18 cellular contexts compared by ENCODE assay signal in the genomic region with DNA sequence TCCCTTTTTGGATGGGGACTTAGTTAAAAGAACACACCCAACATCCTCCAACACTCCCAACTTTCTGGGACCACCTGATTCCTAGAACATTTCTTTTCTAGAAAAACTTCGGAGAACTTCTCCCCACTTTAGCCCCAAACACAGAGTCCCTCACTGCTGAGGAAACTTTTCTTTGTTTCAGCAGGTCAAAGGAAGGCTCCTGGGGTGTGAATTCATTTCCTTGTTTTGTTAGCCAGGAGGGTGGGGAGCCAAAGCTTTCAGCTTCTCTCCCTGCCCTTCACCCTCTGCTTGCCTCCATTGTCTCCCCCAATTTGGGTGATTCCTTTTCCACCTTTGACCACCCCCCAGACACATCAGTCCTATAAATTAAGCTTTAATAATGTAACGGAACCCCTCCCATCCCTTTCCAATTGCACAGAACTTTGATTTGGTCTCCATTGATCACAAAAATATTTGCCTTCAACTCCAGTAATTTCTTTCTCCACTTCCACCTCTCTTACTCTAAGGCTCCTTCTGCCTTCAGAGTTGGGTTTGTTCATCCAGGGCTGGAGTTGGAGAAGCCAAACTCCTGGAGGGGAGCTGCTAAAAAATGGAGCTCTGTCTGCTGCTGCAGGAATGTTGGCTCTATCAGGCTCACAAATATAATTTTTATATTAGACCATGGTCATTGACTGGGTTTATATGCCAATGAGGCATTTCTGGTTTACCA. TPM values are rescaled to one million over a fixed set of nuclear protein-coding genes. Genes with fewer than 3 reads are reported as not detected.
DNase-seq lines count a peak whose midpoint lies in the region; ATAC-seq and TF ChIP-seq lines count a peak whose summit lies in the region.
"Had no signal": no experiment of that assay in that cellular context is flagged by ENCODE, and none has a peak within 500 bp of the region (broad histone marks: within the 10 kb centered on the region; RNA-seq: fewer than 3 reads in every experiment).

No MANE protein-coding gene starts in this region.

- H3K27ac ChIP-seq in HUES6 (ENCODE audit: low read depth, low read length), result no peak overlapping the region
- peak overlapping the region; percentile 93 to 97 for H3K27ac ChIP-seq in ascending aorta
- H3K27ac ChIP-seq in hepatocyte, result no peak overlapping the region
- H3K27ac ChIP-seq in gastrocnemius medialis, result peak overlapping the region in 3 of 4 donors; percentile 56 to 78 (median 57)
- H3K27ac ChIP-seq in effector memory CD4-positive, alpha-beta T cell (ENCODE audit: insufficient read depth, low read length, poor library complexity, severe bottlenecking), result no peak overlapping the region
- H3K27ac ChIP-seq: BLaER1, testis had no signal

- TF ChIP-seq POLR2A in gastrocnemius medialis (IDR thresholded peaks at IDR 0.05), result no peak

- peak overlapping the region; percentile 55 for H3K9ac ChIP-seq in HUES6 (ENCODE audit: low read length)
- H3K9ac ChIP-seq: BLaER1 had no signal

- H3K4me2 ChIP-seq in hepatocyte, result peak overlapping the region; percentile 52
- H3K4me2 ChIP-seq: BLaER1 had no signal

- WGBS in hepatocyte (ENCODE audit: low lambda C conversion rate, missing lambda C conversion rate), result 46% methylated on average over 2 of the region's 2 CpGs

- ATAC-seq in gastrocnemius medialis, result no peak
- ATAC-seq: activated CD4-positive, CD25-positive, alpha-beta regulatory T cell treated with anti-CD3 and anti-CD28 coated beads, Interleukin-2, amount 50 U/mL, for 24 hours had no signal

- DNase-seq in ascending aorta (ENCODE audit: low spot score in 2 of 2) (no peak), hepatocyte (ENCODE audit: low spot score) (no peak), gastrocnemius medialis (no peak), NOMO-1 (lab: John Stamatoyannopoulos, UW; ENCODE audit: unreplicated experiment in 2 of 2) (no peak), AML-193 (lab: John Stamatoyannopoulos, UW) (no peak), medulla oblongata (ENCODE audit: extremely low spot score) (no peak)
- DNase-seq in effector memory CD4-positive, alpha-beta T cell, result no peak
- DNase-seq: adrenal gland, GDM1, immature natural killer cell, MV-4-11, NCI-H1930, NCI-H510A treated with DMSO at 0.1 percent for 48 hours, testis had no signal

- peaks cover 28% of the 10 kb centered on the region for H3K79me2 ChIP-seq in hepatocyte

- H3K9me2 ChIP-seq in hepatocyte (replicated peaks; ENCODE audit: insufficient read depth), result no peaks in the 10 kb centered on the region

- H3K36me3 ChIP-seq in HUES6 (ENCODE audit: control insufficient read depth, insufficient read depth, low read length) (no peaks in the 10 kb centered on the region), ascending aorta (no peaks in the 10 kb centered on the region), hepatocyte (replicated peaks; ENCODE audit: insufficient read depth, low read depth) (no peaks in the 10 kb centered on the region), gastrocnemius medialis (no peaks in the 10 kb centered on the region)
- H3K36me3 ChIP-seq in effector memory CD4-positive, alpha-beta T cell (ENCODE audit: control insufficient read depth, insufficient read depth, low read length), result no peaks in the 10 kb centered on the region
- H3K36me3 ChIP-seq: adrenal gland, BLaER1 had no signal

- H3K4me3 ChIP-seq in HUES6 (ENCODE audit: low read depth, low read length) (peak overlapping the region; percentile 48; the same call in 1 of the 2 replicates), ascending aorta (peak overlapping the region in 1 of 2 donors; percentile 75), hepatocyte (no peak overlapping the region), gastrocnemius medialis (peak overlapping the region in 2 of 4 donors; percentile 22 to 37)
- no peak overlapping the region for H3K4me3 ChIP-seq in effector memory CD4-positive, alpha-beta T cell (ENCODE audit: insufficient read depth, low read depth, low read length, poor library complexity, severe bottlenecking)
- H3K4me3 ChIP-seq: BLaER1, testis had no signal

- H3K27me3 ChIP-seq in HUES6 (ENCODE audit: control insufficient read depth, insufficient read depth, low read length), result peaks cover 100% of the 10 kb centered on the region
- no peaks in the 10 kb centered on the region for H3K27me3 ChIP-seq in ascending aorta
- H3K27me3 ChIP-seq in hepatocyte, result peaks cover 97% of the 10 kb centered on the region
- H3K27me3 ChIP-seq in gastrocnemius medialis, result peaks cover 21 to 32% (median 29%) of the 10 kb centered on the region in 3 donors
- no peaks in the 10 kb centered on the region for H3K27me3 ChIP-seq in effector memory CD4-positive, alpha-beta T cell (replicated peaks; ENCODE audit: control insufficient read depth, insufficient read depth, low read length, poor library complexity, severe bottlenecking)
- H3K27me3 ChIP-seq: adrenal gland, testis had no signal

- TF ChIP-seq CTCF in ascending aorta (IDR thresholded peaks at IDR 0.05) (no peak), hepatocyte (IDR thresholded peaks at IDR 0.05; ENCODE audit: poor library complexity) (no peak), gastrocnemius medialis (IDR thresholded peaks at IDR 0.05 in 4 of 5, conservative IDR thresholded peaks at IDR 0.05 in 1 of 5) (no peak)

- peaks cover 82% of the 10 kb centered on the region for H3K4me1 ChIP-seq in HUES6 (ENCODE audit: control insufficient read depth, insufficient read depth, low read length)
- H3K4me1 ChIP-seq in ascending aorta, result peaks cover 2 to 77% of the 10 kb centered on the region in 2 donors
- H3K4me1 ChIP-seq in hepatocyte (ENCODE audit: insufficient read depth), result peaks cover 20% of the 10 kb centered on the region
- peaks cover 0 to 12% of the 10 kb centered on the region in 2 donors for H3K4me1 ChIP-seq in gastrocnemius medialis
- H3K4me1 ChIP-seq in effector memory CD4-positive, alpha-beta T cell (ENCODE audit: control insufficient read depth, insufficient read depth, low read length, poor library complexity, severe bottlenecking), result no peaks in the 10 kb centered on the region
- H3K4me1 ChIP-seq: BLaER1, testis had no signal

- H3K9me3 ChIP-seq in HUES6 (ENCODE audit: control insufficient read depth, insufficient read depth, low read depth, low read length) (0 out of 2 replicates have a peak, but pooled peaks cover 2% of the 10 kb centered on the region), ascending aorta (no peaks in the 10 kb centered on the region), hepatocyte (ENCODE audit: low read depth) (no peaks in the 10 kb centered on the region), gastrocnemius medialis (no peaks in the 10 kb centered on the region)
- H3K9me3 ChIP-seq in effector memory CD4-positive, alpha-beta T cell (ENCODE audit: control insufficient read depth, low read length), result no peaks in the 10 kb centered on the region
- H3K9me3 ChIP-seq: adrenal gland, BLaER1, testis had no signal

- no peak overlapping the region for H2AFZ ChIP-seq in hepatocyte

- intact Hi-C loops in ascending aorta (cut with DNase I), result no loop called here
- intact Hi-C loops in gastrocnemius medialis (cut with DNase I; ENCODE audit: low total_unique reads), result no loop called here

- in situ Hi-C loops in gastrocnemius medialis (cut with MboI; ENCODE audit: low sequenced_read_pairs in 4 of 4), result no loop called here

- no peaks in the 10 kb centered on the region for H4K20me1 ChIP-seq in hepatocyte (ENCODE audit: insufficient read depth, poor library complexity, severe bottlenecking)

RNA-seq across cellular contexts. Expression of gene HOXB4, which starts 10.3 kb away (rescaled TPM):
- total RNA-seq in ascending aorta (20.4 TPM), hepatocyte (1.4 and 2.2 TPM in 2 replicates), gastrocnemius medialis (1 to 10 TPM in 1 of 4 donors, under 1 TPM in 3; 0.18 to 1.8 (median 0.51) TPM)
- 1.8 and 2.0 TPM in 2 replicates for polyA plus RNA-seq in hepatocyte

RNA-seq across cellular contexts. Expression of gene HOXB3, which starts 22.2 kb away (rescaled TPM):
- 19.3 TPM for total RNA-seq in ascending aorta
- 1.8 and 5.9 TPM in 2 replicates for total RNA-seq in hepatocyte
- 1.8 and 4.0 TPM in 2 replicates for polyA plus RNA-seq in hepatocyte
- total RNA-seq in gastrocnemius medialis, result 1 to 10 TPM; 1.3 to 5.5 (median 2.2) TPM

RNA-seq across cellular contexts. Expression of gene HOXB2, which starts 22.9 kb away (rescaled TPM):
- total RNA-seq in ascending aorta, result 55.3 TPM
- total RNA-seq in hepatocyte, result 5.6 and 6.7 TPM in 2 replicates
- polyA plus RNA-seq in hepatocyte, result 20.7 and 29.9 TPM in 2 replicates
- 10 to 100 TPM in 2 of 4 donors, 1 to 10 TPM in 2; 4.1 to 22.1 (median 10.4) TPM for total RNA-seq in gastrocnemius medialis

RNA-seq across cellular contexts. Expression of gene HOXB5, which starts 25.8 kb away (rescaled TPM):
- total RNA-seq in ascending aorta (0.53 TPM), hepatocyte (0.27 and 0.36 TPM in 2 replicates), gastrocnemius medialis (not detected)
- polyA plus RNA-seq in hepatocyte, result 3.3 and 4.4 TPM in 2 replicates
- polyA plus RNA-seq: immature natural killer cell had no signal

RNA-seq across cellular contexts. Expression of gene HOXB6, which starts 37.0 kb away (rescaled TPM):
- 5.1 TPM for total RNA-seq in ascending aorta
- total RNA-seq in hepatocyte, result 4.1 and 4.8 TPM in 2 replicates
- polyA plus RNA-seq in hepatocyte, result 7.7 and 12.9 TPM in 2 replicates
- total RNA-seq in gastrocnemius medialis, result 1 to 10 TPM in 2 of 4 donors, under 1 TPM in 2; 0.55 to 3.0 (median 1.3) TPM
- total RNA-seq: T-helper 2 cell treated with Interferon-gamma antibody and Interleukin-4, amounts not matched to agents 100 ng/mL and 5 ng/mL, for 36 hours had no signal
- polyA plus RNA-seq: immature natural killer cell had no signal

Comparison
In these comparisons a context has a peak if more than half of its experiments do, and no peak if none do; other contexts are left out.
1. H3K27ac ChIP-seq: peak in ascending aorta (2 of 2) and gastrocnemius medialis (3 of 4); none in HUES6 (single experiment), hepatocyte (single experiment) and effector memory CD4-positive, alpha-beta T cell (single experiment).